25 cellular contexts compared by ENCODE assay signal in genomic region chr6:146741609-146742008, GRCh38.
DNase-seq lines count a peak whose midpoint lies in the region; FAIRE-seq and TF ChIP-seq lines count a peak whose summit lies in the region.
"Had no signal": no experiment of that assay in that cellular context is flagged by ENCODE, and none has a peak within 500 bp of the region (broad histone marks: within the 10 kb centered on the region; RNA-seq: fewer than 3 reads in every experiment).

No MANE protein-coding gene starts in this region.

- no peaks in the 10 kb centered on the region for H3K27me3 Mint-ChIP-seq in activated naive CD4-positive, alpha-beta T cell treated with anti-CD3 and anti-CD28 coated beads, Interleukin-2, amount 10 ng/mL, durations not matched to agents 7 days and 5 days
- H3K27me3 Mint-ChIP-seq: activated B cell treated with CpG ODN at 0.5 μM for 24 hours; effector memory CD8-positive, alpha-beta T cell; stimulated activated naive B cell treated with anti-CD40 and anti-IgM and Interleukin-4, amounts not matched to agents 10 μg/mL and 1 μg/mL and 100 μg/mL, for 72 hours had no signal

- no peak overlapping the region for H3K27ac Mint-ChIP-seq in activated naive CD4-positive, alpha-beta T cell treated with anti-CD3 and anti-CD28 coated beads, Interleukin-2, amount 10 ng/mL, durations not matched to agents 7 days and 5 days
- H3K27ac Mint-ChIP-seq: activated B cell treated with CpG ODN at 0.5 μM for 24 hours; effector memory CD8-positive, alpha-beta T cell; stimulated activated naive B cell treated with anti-CD40 and anti-IgM and Interleukin-4, amounts not matched to agents 10 μg/mL and 1 μg/mL and 100 μg/mL, for 72 hours had no signal

- H3K4me3 Mint-ChIP-seq in activated naive CD4-positive, alpha-beta T cell treated with anti-CD3 and anti-CD28 coated beads, Interleukin-2, amount 10 ng/mL, durations not matched to agents 7 days and 5 days, result no peak overlapping the region
- H3K4me3 Mint-ChIP-seq: activated B cell treated with CpG ODN at 0.5 μM for 24 hours; effector memory CD8-positive, alpha-beta T cell; stimulated activated naive B cell treated with anti-CD40 and anti-IgM and Interleukin-4, amounts not matched to agents 10 μg/mL and 1 μg/mL and 100 μg/mL, for 72 hours had no signal

- intact Hi-C loops in kidney (cut with DNase I), result no loop called here

- no peaks in the 10 kb centered on the region for H3K4me1 Mint-ChIP-seq in activated naive CD4-positive, alpha-beta T cell treated with anti-CD3 and anti-CD28 coated beads, Interleukin-2, amount 10 ng/mL, durations not matched to agents 7 days and 5 days
- H3K4me1 Mint-ChIP-seq: activated B cell treated with CpG ODN at 0.5 μM for 24 hours; stimulated activated naive B cell treated with anti-CD40 and anti-IgM and Interleukin-4, amounts not matched to agents 10 μg/mL and 1 μg/mL and 100 μg/mL, for 72 hours had no signal

- DNase-seq in EL, result peak; percentile 61
- DNase-seq in NCI-H226, result peak; percentile 20
- DNase-seq in bronchial epithelial cell (ENCODE audit: low read depth), result peak; percentile 1
- DNase-seq in non-pigmented ciliary epithelial cell (ENCODE audit: low read depth), result peak; percentile 19
- DNase-seq in COLO829 (ENCODE audit: low spot score), result no peak
- DNase-seq in activated naive CD4-positive, alpha-beta T cell treated with anti-CD3 and anti-CD28 coated beads, Interleukin-2, amount 10 ng/mL, durations not matched to agents 7 days and 5 days, result no peak
- DNase-seq in NCI-H2196 treated with DMSO at 0.1 percent for 48 hours (lab: John Stamatoyannopoulos, UW; ENCODE audit: unreplicated experiment), result no peak
- DNase-seq in kidney, result no peak
- DNase-seq: activated B cell treated with CpG ODN at 0.5 μM for 24 hours; activated CD4-positive, alpha-beta T cell treated with anti-CD3 and anti-CD28 coated beads, Interleukin-2, amount 50 U/mL, for 1 hour; activated T-cell treated with anti-CD3 and anti-CD28 coated beads, Interleukin-2, amount 50 U/mL, for 48 hours; Calu3; effector memory CD8-positive, alpha-beta T cell; erythroblast; left colon; NCI-H1436 treated with DMSO at 0.1 percent for 48 hours; NCI-H510A; right cardiac atrium; SHP77; stimulated activated CD4-positive, alpha-beta T cell treated with anti-CD3 and anti-CD28 coated beads, Interleukin-15, amount 100 ng/mL, for 24 hours; stimulated activated naive B cell treated with anti-CD40 and anti-IgM and Interleukin-4, amounts not matched to agents 10 μg/mL and 1 μg/mL and 100 μg/mL, for 72 hours had no signal

- H3K9ac ChIP-seq in kidney (ENCODE audit: low read length in 2 of 2), result no peak overlapping the region
- H3K9ac ChIP-seq: parathyroid adenoma had no signal

- TF ChIP-seq CTCF in bronchial epithelial cell (IDR thresholded peaks at IDR 0.05; ENCODE audit: insufficient read depth, low read length, severe bottlenecking), result no peak
- TF ChIP-seq CTCF in kidney (IDR thresholded peaks at IDR 0.05; ENCODE audit: borderline replicate concordance, extremely low read depth, insufficient read depth), result no peak

- H3K4me3 ChIP-seq in bronchial epithelial cell (ENCODE audit: low read depth, low read length) (no peak overlapping the region), kidney (ENCODE audit: low read length in 2 of 2) (no peak overlapping the region)

- H3K36me3 ChIP-seq in bronchial epithelial cell (ENCODE audit: control insufficient read depth, insufficient read depth, low read length) (no peaks in the 10 kb centered on the region), kidney (ENCODE audit: control insufficient read depth in 1 of 2, insufficient read depth in 2 of 2, low read length in 2 of 2) (no peaks in the 10 kb centered on the region)

- no peaks in the 10 kb centered on the region for H3K9me3 ChIP-seq in kidney (ENCODE audit: control insufficient read depth in 1 of 2, low read length in 2 of 2)

- no peaks in the 10 kb centered on the region for H3K27me3 ChIP-seq in bronchial epithelial cell (ENCODE audit: control insufficient read depth, insufficient read depth, low read length)

- H3K9me3 Mint-ChIP-seq in activated naive CD4-positive, alpha-beta T cell treated with anti-CD3 and anti-CD28 coated beads, Interleukin-2, amount 10 ng/mL, durations not matched to agents 7 days and 5 days, result no peaks in the 10 kb centered on the region
- H3K9me3 Mint-ChIP-seq: activated B cell treated with CpG ODN at 0.5 μM for 24 hours; effector memory CD8-positive, alpha-beta T cell; stimulated activated naive B cell treated with anti-CD40 and anti-IgM and Interleukin-4, amounts not matched to agents 10 μg/mL and 1 μg/mL and 100 μg/mL, for 72 hours had no signal

- CTCF ChIA-PET in activated naive CD4-positive, alpha-beta T cell treated with anti-CD3 and anti-CD28 coated beads, Interleukin-2, amount 10 ng/mL, durations not matched to agents 7 days and 5 days (lab: Charles Lee), result no interaction called here

- no peaks in the 10 kb centered on the region for H3K36me3 Mint-ChIP-seq in activated naive CD4-positive, alpha-beta T cell treated with anti-CD3 and anti-CD28 coated beads, Interleukin-2, amount 10 ng/mL, durations not matched to agents 7 days and 5 days
- H3K36me3 Mint-ChIP-seq: stimulated activated naive B cell treated with anti-CD40 and anti-IgM and Interleukin-4, amounts not matched to agents 10 μg/mL and 1 μg/mL and 100 μg/mL, for 72 hours had no signal

- H3K4me1 ChIP-seq in kidney (ENCODE audit: control insufficient read depth in 1 of 2, insufficient read depth in 1 of 2, low read depth in 1 of 2, low read length in 2 of 2), result no peaks in the 10 kb centered on the region
- H3K4me1 ChIP-seq: parathyroid adenoma had no signal

- H3K27ac ChIP-seq in kidney (ENCODE audit: low read depth in 2 of 2, low read length in 2 of 2), result no peak overlapping the region
- H3K27ac ChIP-seq: C4-2B, parathyroid adenoma had no signal

- FAIRE-seq in bronchial epithelial cell (lab: Jason Lieb, UNC) (no peak), kidney (lab: Jason Lieb, UNC) (no peak)
- FAIRE-seq: H1, HTR-8/SVneo had no signal

Comparison
In these comparisons a context has a peak if more than half of its experiments do, and no peak if none do; other contexts are left out.
1. DNase-seq: peak in EL (single experiment), NCI-H226 (single experiment), bronchial epithelial cell (single experiment) and non-pigmented ciliary epithelial cell (single experiment); none in COLO829 (single experiment), activated naive CD4-positive, alpha-beta T cell treated with anti-CD3 and anti-CD28 coated beads, Interleukin-2, amount 10 ng/mL, durations not matched to agents 7 days and 5 days (single experiment), NCI-H2196 treated with DMSO at 0.1 percent for 48 hours (single experiment) and kidney (single experiment).